ENCODE assay signal across 11 cellular contexts in genomic region chr2:209472386-209472832, GRCh38. TPM values are rescaled to one million over a fixed set of nuclear protein-coding genes. Genes with fewer than 3 reads are reported as not detected.
DNase-seq lines count a peak whose midpoint lies in the region; ATAC-seq, FAIRE-seq and TF ChIP-seq lines count a peak whose summit lies in the region.
"Had no signal": no experiment of that assay in that cellular context is flagged by ENCODE, and none has a peak within 500 bp of the region (broad histone marks: within the 10 kb centered on the region; RNA-seq: fewer than 3 reads in every experiment).

No MANE protein-coding gene starts in this region.

- CTCF ChIA-PET in A549 (lab: Yijun Ruan, JAX): interaction anchor here (1.0 kb wide), 1 partner anchor 47 kb away, joined by 5 read pairs; the partner anchor contains the start of gene MAP2
- CTCF ChIA-PET in Panc1 (lab: Charles Lee): no interaction called here

- no peaks in the 10 kb centered on the region for H3K27me3 Mint-ChIP-seq in effector memory CD8-positive, alpha-beta T cell
- peaks cover under 1% of the 10 kb centered on the region; the same call in 1 of the 2 replicates for H3K27me3 Mint-ChIP-seq in H9 (ENCODE audit: low read depth)
- H3K27me3 Mint-ChIP-seq in stimulated activated memory B cell treated with anti-CD40 and anti-IgM and Interleukin-4, amounts not matched to agents 10 μg/mL and 1 μg/mL and 100 μg/mL, for 72 hours: no peaks in the 10 kb centered on the region
- H3K27me3 Mint-ChIP-seq: CD4-positive, CD25-positive, alpha-beta regulatory T cell had no signal

- no peaks in the 10 kb centered on the region for H3K79me1 ChIP-seq in H9 (ENCODE audit: insufficient read depth, low read depth, low read length, poor library complexity, severe bottlenecking)

- intact Hi-C loops in Panc1 (cut with micrococcal nuclease; ENCODE audit: unreplicated experiment): no loop called here

- no peak overlapping the region for H4K8ac ChIP-seq in H9 (replicated peaks; ENCODE audit: insufficient read length, low read depth, low read length)

- H3K56ac ChIP-seq in H9 (ENCODE audit: insufficient read length, low read depth, low read length): no peak overlapping the region

- 28% methylated on average over 3 of the region's 3 CpGs for WGBS in A549 (ENCODE audit: missing lambda C conversion rate)
- WGBS in H9 (ENCODE audit: extremely low coverage, insufficient read length, low lambda C conversion rate): no CpG with 5 or more reads among the region's 3 CpGs

- no peak overlapping the region for H3K4ac ChIP-seq in H9 (ENCODE audit: low read depth, low read length)

- H3K9me3 ChIP-seq in A549 (no peaks in the 10 kb centered on the region), Panc1 (ENCODE audit: control insufficient read depth, insufficient read depth, low read depth, low read length) (no peaks in the 10 kb centered on the region), H9 (ENCODE audit: control insufficient read depth, low read depth, low read length) (no peaks in the 10 kb centered on the region)

- H2AK5ac ChIP-seq in H9 (ENCODE audit: insufficient read length, low read length): no peak overlapping the region

- TF ChIP-seq CTCF in A549 (IDR thresholded peaks at IDR 0.05) (no peak), Panc1 (IDR thresholded peaks at IDR 0.05) (no peak), foreskin keratinocyte (conservative IDR thresholded peaks at IDR 0.05) (no peak), H9 (conservative IDR thresholded peaks at IDR 0.05) (no peak)

- POLR2A ChIA-PET in A549 (lab: Yijun Ruan, JAX): interaction anchor here (0.6 kb wide), 1 partner anchor 18 kb away, joined by 3 read pairs; no protein-coding TSS in a partner anchor
- POLR2A ChIA-PET in Panc1 (lab: Charles Lee): no interaction called here

- H3K4me2 ChIP-seq in A549 (peak overlapping the region; percentile 58), H9 (ENCODE audit: insufficient read depth, insufficient read length, low read length) (no peak overlapping the region)

- no peak overlapping the region for H3K9ac ChIP-seq in H9 (ENCODE audit: extremely low read depth, insufficient read length, low read length)

- H3K23ac ChIP-seq in H9 (ENCODE audit: insufficient read length, low read depth, low read length): no peak overlapping the region

- H4K5ac ChIP-seq in H9 (ENCODE audit: insufficient read length, low read depth, low read length): no peak overlapping the region

- peak in 1 of 2 experiments; percentile 40 for DNase-seq in A549 (ENCODE audit: low read depth in 1 of 2, low spot score in 1 of 2)
- DNase-seq in M059J (ENCODE audit: low read depth): peak; percentile 47
- no peak for DNase-seq in Panc1 (ENCODE audit: low read depth, low spot score)
- DNase-seq in foreskin keratinocyte: peak; percentile 40 to 69
- DNase-seq in effector memory CD8-positive, alpha-beta T cell: no peak
- no peak for DNase-seq in H9
- DNase-seq: amniotic stem cell; CD4-positive, CD25-positive, alpha-beta regulatory T cell had no signal

- H3K9me3 Mint-ChIP-seq in effector memory CD8-positive, alpha-beta T cell: peaks cover 0 to 3% of the 10 kb centered on the region in 2 donors
- no peaks in the 10 kb centered on the region for H3K9me3 Mint-ChIP-seq in H9
- H3K9me3 Mint-ChIP-seq in stimulated activated memory B cell treated with anti-CD40 and anti-IgM and Interleukin-4, amounts not matched to agents 10 μg/mL and 1 μg/mL and 100 μg/mL, for 72 hours: no peaks in the 10 kb centered on the region

- TF ChIP-seq RAD21 in A549 (conservative IDR thresholded peaks at IDR 0.05 in 1 of 2, IDR thresholded peaks at IDR 0.05 in 1 of 2): no peak

- no peak overlapping the region for H3K14ac ChIP-seq in H9 (ENCODE audit: insufficient read depth, low read length)

- BruUV-seq in Panc1 (replicated peaks; lab: Mats Ljungman, UMichigan): no TSS peak

- no peaks in the 10 kb centered on the region for H3K23me2 ChIP-seq in H9 (ENCODE audit: insufficient read length, low read depth, low read length, poor library complexity, severe bottlenecking)

- H4K20me1 ChIP-seq in H9 (ENCODE audit: control insufficient read depth, insufficient read depth, insufficient read length): no peaks in the 10 kb centered on the region

- H2BK12ac ChIP-seq in H9 (ENCODE audit: insufficient read length, low read depth, low read length): no peak overlapping the region

- no peak overlapping the region for H2BK120ac ChIP-seq in H9 (ENCODE audit: low read depth, low read length, poor library complexity, severe bottlenecking)

- H3T11ph ChIP-seq in H9 (ENCODE audit: low read length): no peak overlapping the region

- peak; percentile 57 to 62; a peak in 4 of 6 replicates for ATAC-seq in A549
- 0 out of 2 replicates have a peak, but pooled peaks have one; percentile 14 for ATAC-seq in Panc1
- peak; percentile 46 for ATAC-seq in foreskin keratinocyte
- ATAC-seq in effector memory CD8-positive, alpha-beta T cell (replicated peaks): no peak
- no peak for ATAC-seq in stimulated activated memory B cell treated with anti-CD40 and anti-IgM and Interleukin-4, amounts not matched to agents 10 μg/mL and 1 μg/mL and 100 μg/mL, for 72 hours
- no peak for ATAC-seq in GM21360 (IDR thresholded peaks at IDR 0.05; ENCODE audit: unreplicated experiment)

- H2AFZ ChIP-seq in H9 (ENCODE audit: low read length): no peak overlapping the region

- H3K79me2 ChIP-seq in H9 (ENCODE audit: insufficient read depth, low read length): no peaks in the 10 kb centered on the region

- H4K91ac ChIP-seq in H9 (ENCODE audit: insufficient read length, low read depth, low read length): no peak overlapping the region

- no peak for TF ChIP-seq POLR2A in A549 (IDR thresholded peaks at IDR 0.05; ENCODE audit: low read length)

- H3K27me3 ChIP-seq in Panc1 (ENCODE audit: control insufficient read depth, insufficient read depth, low read length): no peaks in the 10 kb centered on the region
- no peaks in the 10 kb centered on the region for H3K27me3 ChIP-seq in foreskin keratinocyte
- H3K27me3 ChIP-seq in H9 (ENCODE audit: insufficient read depth, low read length): no peaks in the 10 kb centered on the region

- no peak overlapping the region for H2BK5ac ChIP-seq in H9 (ENCODE audit: insufficient read length, low read length)

- FAIRE-seq in A549 (lab: Jason Lieb, UNC): no peak

- H3K27ac Mint-ChIP-seq in effector memory CD8-positive, alpha-beta T cell: no peak overlapping the region
- peak overlapping the region in 1 of 3 experiments; percentile 48; a peak in 1 of 7 replicates for H3K27ac Mint-ChIP-seq in H9
- H3K27ac Mint-ChIP-seq in stimulated activated memory B cell treated with anti-CD40 and anti-IgM and Interleukin-4, amounts not matched to agents 10 μg/mL and 1 μg/mL and 100 μg/mL, for 72 hours: no peak overlapping the region
- H3K27ac Mint-ChIP-seq: CD4-positive, CD25-positive, alpha-beta regulatory T cell; memory B cell had no signal

- H2BK15ac ChIP-seq in H9 (ENCODE audit: low read depth, low read length): no peak overlapping the region

- in situ Hi-C loops in Panc1 (cut with HindIII; ENCODE audit: low pct_unique_long_range_greater_than_20kb, low sequenced_read_pairs): no loop called here

- H3K18ac ChIP-seq in H9 (ENCODE audit: insufficient read length, low read depth, low read length): no peak overlapping the region

- H3K27ac ChIP-seq in A549: peak overlapping the region; percentile 80 to 84
- H3K27ac ChIP-seq in Panc1 (ENCODE audit: low read length): peak overlapping the region; percentile 36
- H3K27ac ChIP-seq in foreskin keratinocyte: peak overlapping the region; percentile 72
- H3K27ac ChIP-seq in H9 (ENCODE audit: insufficient read length, low read depth, low read length): no peak overlapping the region

- no peak overlapping the region for H3K4me3 Mint-ChIP-seq in effector memory CD8-positive, alpha-beta T cell
- H3K4me3 Mint-ChIP-seq in H9: no peak overlapping the region
- no peak overlapping the region for H3K4me3 Mint-ChIP-seq in stimulated activated memory B cell treated with anti-CD40 and anti-IgM and Interleukin-4, amounts not matched to agents 10 μg/mL and 1 μg/mL and 100 μg/mL, for 72 hours
- H3K4me3 Mint-ChIP-seq: CD4-positive, CD25-positive, alpha-beta regulatory T cell; memory B cell had no signal

- no peaks in the 10 kb centered on the region for H3K36me3 ChIP-seq in Panc1 (ENCODE audit: control insufficient read depth, insufficient read depth, low read length)

- H3K4me1 ChIP-seq in A549 (peaks cover 38% of the 10 kb centered on the region), Panc1 (ENCODE audit: control insufficient read depth, insufficient read depth, low read length) (peaks cover 28% of the 10 kb centered on the region), foreskin keratinocyte (peaks cover 24% of the 10 kb centered on the region), H9 (ENCODE audit: insufficient read depth, low read length) (no peaks in the 10 kb centered on the region; the same call in 1 of the 2 replicates)

- H3K36me3 Mint-ChIP-seq in effector memory CD8-positive, alpha-beta T cell (ENCODE audit: insufficient read depth): no peaks in the 10 kb centered on the region
- peaks cover 0 to 2% (median under 1%) of the 10 kb centered on the region in 3 experiments; a peak in 2 of 7 replicates for H3K36me3 Mint-ChIP-seq in H9 (ENCODE audit: insufficient read depth in 1 of 3, low read depth in 3 of 3)
- H3K36me3 Mint-ChIP-seq in stimulated activated memory B cell treated with anti-CD40 and anti-IgM and Interleukin-4, amounts not matched to agents 10 μg/mL and 1 μg/mL and 100 μg/mL, for 72 hours: no peaks in the 10 kb centered on the region
- H3K36me3 Mint-ChIP-seq: CD4-positive, CD25-positive, alpha-beta regulatory T cell; memory B cell had no signal

- H3K4me3 ChIP-seq in A549: no peak overlapping the region
- no peak overlapping the region for H3K4me3 ChIP-seq in Panc1 (ENCODE audit: low read depth in 2 of 2, low read length in 2 of 2)

- H2BK20ac ChIP-seq in H9 (ENCODE audit: low read depth, low read length, poor library complexity, severe bottlenecking): no peak overlapping the region

- H3K4me1 Mint-ChIP-seq in effector memory CD8-positive, alpha-beta T cell (ENCODE audit: low read depth in 2 of 2): no peaks in the 10 kb centered on the region
- H3K4me1 Mint-ChIP-seq in H9: peaks cover 10 to 18% of the 10 kb centered on the region in 2 experiments
- no peaks in the 10 kb centered on the region for H3K4me1 Mint-ChIP-seq in stimulated activated memory B cell treated with anti-CD40 and anti-IgM and Interleukin-4, amounts not matched to agents 10 μg/mL and 1 μg/mL and 100 μg/mL, for 72 hours
- H3K4me1 Mint-ChIP-seq: CD4-positive, CD25-positive, alpha-beta regulatory T cell had no signal

- TF ChIP-seq EP300 in A549 (IDR thresholded peaks at IDR 0.05): peak; percentile 9 to 34; a peak in 1 of 5 replicates

RNA-seq across cellular contexts. Expression of gene MAP2, which starts 48.6 kb away (rescaled TPM):
- 1.8 and 2.2 TPM in 2 replicates for polyA plus RNA-seq in A549 (2011; rRNA removed)
- 0.30 and 0.43 TPM in 2 replicates for polyA plus RNA-seq in A549 (2012; cell fraction: cytosol; rRNA removed)
- polyA plus RNA-seq in A549 (2012; cell fraction: nucleus; rRNA removed): 0.60 and 0.74 TPM in 2 replicates
- polyA plus RNA-seq in A549 (2017; fragmentation: RNase III; extraction: RNeasy Plus Mini Kit Qiagen cat#74134 plus additional on column Dnase treatment): 0.43 to 0.53 TPM (median 0.50 TPM) in 3 replicates
- 4.6 and 5.0 TPM in 2 replicates for polyA minus RNA-seq in A549 (2011; rRNA and poly(A)+ RNA removed)
- total RNA-seq in M059J (2014; rRNA removed; shearing (Covaris generic)): 3.4 and 4.0 TPM in 2 replicates
- 44.9 TPM for total RNA-seq in Panc1 (2021; ENCODE audit: unreplicated experiment)
- polyA plus RNA-seq in Panc1 (2012; ENCODE audit: insufficient read length): 26.6 TPM
- total RNA-seq in foreskin keratinocyte: 7.4 and 9.1 TPM in 2 replicates
- polyA plus RNA-seq in foreskin keratinocyte: 3.1 and 3.6 TPM in 2 replicates
- 0.87 and 1.3 TPM in 2 replicates for total RNA-seq in H9 (2021)
- total RNA-seq: CD4-positive, CD25-positive, alpha-beta regulatory T cell had no signal

Comparison
In these comparisons a context has a peak if more than half of its experiments do, and no peak if none do; other contexts are left out.
1. ATAC-seq: peak in A549 (2 of 2), Panc1 (single experiment) and foreskin keratinocyte (single experiment); none in effector memory CD8-positive, alpha-beta T cell (single experiment), stimulated activated memory B cell treated with anti-CD40 and anti-IgM and Interleukin-4, amounts not matched to agents 10 μg/mL and 1 μg/mL and 100 μg/mL, for 72 hours (single experiment) and GM21360 (single experiment).
2. DNase-seq: peak in M059J (single experiment) and foreskin keratinocyte (2 of 2); none in Panc1 (single experiment), effector memory CD8-positive, alpha-beta T cell (0 of 3) and H9 (single experiment).